ENCODE assay signal across 29 cellular contexts in the genomic region with DNA sequence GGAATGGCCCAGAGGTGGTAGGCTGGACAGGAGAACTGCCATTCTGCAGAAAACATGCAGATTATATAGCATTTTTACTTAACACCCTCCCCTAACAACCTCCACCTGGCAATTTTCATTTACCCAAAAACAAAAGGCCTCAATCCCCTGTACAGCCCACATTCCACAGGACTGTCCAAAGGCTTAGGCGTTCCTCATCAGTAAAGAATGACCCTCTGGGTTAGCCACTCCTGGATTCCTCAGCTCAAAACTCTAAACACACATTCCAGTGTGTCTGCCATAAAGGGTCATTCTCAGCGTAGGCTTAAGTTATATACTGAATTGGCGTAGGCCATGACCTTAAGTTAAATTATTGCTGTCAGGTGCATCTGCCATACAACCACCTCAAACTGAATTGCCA.
DNase-seq lines count a peak whose midpoint lies in the region; ATAC-seq and TF ChIP-seq lines count a peak whose summit lies in the region.
"Had no signal": no experiment of that assay in that cellular context is flagged by ENCODE, and none has a peak within 500 bp of the region (broad histone marks: within the 10 kb centered on the region; RNA-seq: fewer than 3 reads in every experiment).

No MANE protein-coding gene starts in this region.

- H3K4me1 ChIP-seq in PC-3 (ENCODE audit: insufficient read depth, low read length) (peaks cover 19% of the 10 kb centered on the region), lower lobe of right lung (peaks cover 2% of the 10 kb centered on the region), upper lobe of left lung (peaks cover 0 to 5% (median 2%) of the 10 kb centered on the region in 4 donors)
- H3K4me1 ChIP-seq: heart left ventricle had no signal

- H3K9me3 ChIP-seq in PC-3 (ENCODE audit: low read length) (no peaks in the 10 kb centered on the region), lower lobe of right lung (no peaks in the 10 kb centered on the region), upper lobe of left lung (no peaks in the 10 kb centered on the region)
- H3K9me3 ChIP-seq: heart left ventricle had no signal

- H3K27ac ChIP-seq in PC-3 (ENCODE audit: low read length) = no peak overlapping the region
- H3K27ac ChIP-seq in lower lobe of right lung = peak overlapping the region; percentile 22
- H3K27ac ChIP-seq in upper lobe of left lung = peak overlapping the region in 1 of 4 donors; percentile 24
- H3K27ac ChIP-seq: dorsolateral prefrontal cortex, heart left ventricle had no signal

- DNase-seq in ELR (ENCODE audit: low read depth) (peak; percentile 29), PC-3 (peak; percentile 12), lower lobe of right lung (no peak), upper lobe of left lung (no peak), DMS153 treated with DMSO at 0.1 percent for 48 hours (lab: John Stamatoyannopoulos, UW; ENCODE audit: unreplicated experiment) (no peak), NK-92 (lab: John Stamatoyannopoulos, UW; ENCODE audit: unreplicated experiment) (no peak)
- DNase-seq: activated CD4-positive, alpha-beta T cell treated with anti-CD3 and anti-CD28 coated beads, Interleukin-2, amount 50 U/mL, for 48 hours; activated naive CD4-positive, alpha-beta T cell treated with anti-CD3 and anti-CD28 coated beads, Interleukin-2, amount 50 U/mL, for 16 hours; amniotic stem cell; CD4-positive, alpha-beta memory T cell; dorsolateral prefrontal cortex; foreskin melanocyte; heart left ventricle; KBM-7; MM.1S; naive thymus-derived CD8-positive, alpha-beta T cell; NCI-H1417; NCI-H2029 treated with DMSO at 0.1 percent for 48 hours; NCI-H2227 treated with DMSO at 0.1 percent for 48 hours; NCI-H69; occipital lobe; Right ventricle myocardium superior; stimulated activated CD4-positive, alpha-beta T cell treated with anti-CD3 and anti-CD28 coated beads, Interleukin-15, amount 100 ng/mL, for 24 hours; substantia nigra; T-helper 2 cell had no signal

- H2AFZ ChIP-seq in PC-3 (ENCODE audit: low read length) = no peak overlapping the region

- no peak for TF ChIP-seq CTCF in PC-3 (conservative IDR thresholded peaks at IDR 0.05; ENCODE audit: low read depth, low read length)
- no peak for TF ChIP-seq CTCF in lower lobe of right lung (IDR thresholded peaks at IDR 0.05)
- no peak for TF ChIP-seq CTCF in upper lobe of left lung (IDR thresholded peaks at IDR 0.05)

- intact Hi-C loops in PC-3 (cut with micrococcal nuclease) = no loop called here
- intact Hi-C loops in lower lobe of right lung (cut with DNase I) = no loop called here

- H3K36me3 ChIP-seq in PC-3 (ENCODE audit: low read depth, low read length) (no peaks in the 10 kb centered on the region), lower lobe of right lung (no peaks in the 10 kb centered on the region), upper lobe of left lung (no peaks in the 10 kb centered on the region)
- H3K36me3 ChIP-seq: heart left ventricle had no signal

- 71 to 75% methylated on average over 3 of the region's 3 CpGs for WGBS in upper lobe of left lung, 2 donors

- no TSS peak for BruUV-seq in PC-3 (replicated peaks; lab: Mats Ljungman, UMichigan)

- H3F3A ChIP-seq in PC-3 (ENCODE audit: low read length, unreplicated experiment) = no peaks in the 10 kb centered on the region

- no peaks in the 10 kb centered on the region for H3K9me2 ChIP-seq in PC-3 (replicated peaks; ENCODE audit: low read length)

- H3K4me3 ChIP-seq in PC-3 (ENCODE audit: low read length) (no peak overlapping the region), lower lobe of right lung (no peak overlapping the region), upper lobe of left lung (no peak overlapping the region)
- H3K4me3 ChIP-seq: dorsolateral prefrontal cortex, heart left ventricle had no signal

- H3K27me3 ChIP-seq in PC-3 (ENCODE audit: low read length) (no peaks in the 10 kb centered on the region), lower lobe of right lung (ENCODE audit: low read depth) (no peaks in the 10 kb centered on the region), upper lobe of left lung (no peaks in the 10 kb centered on the region)
- H3K27me3 ChIP-seq: dorsolateral prefrontal cortex, heart left ventricle had no signal

- H4K20me1 ChIP-seq in PC-3 (ENCODE audit: low read length) = no peaks in the 10 kb centered on the region

- no peak for TF ChIP-seq EP300 in upper lobe of left lung (IDR thresholded peaks at IDR 0.05)

- ATAC-seq in PC-3 (no peak), lower lobe of right lung (peak; percentile 77 to 84), upper lobe of left lung (ENCODE audit: low FRiP score in 2 of 2) (peak; percentile 46 to 78), HG02571 (IDR thresholded peaks at IDR 0.05; ENCODE audit: unreplicated experiment) (no peak)
- ATAC-seq: activated CD4-positive, CD25-positive, alpha-beta regulatory T cell treated with anti-CD3 and anti-CD28 coated beads, Interleukin-2, amount 50 U/mL, for 24 hours; heart left ventricle; naive thymus-derived CD8-positive, alpha-beta T cell; Panc1; stimulated activated effector memory CD8-positive, alpha-beta T cell treated with anti-CD3 and anti-CD28 coated beads, Interleukin-12 subunit alpha, Interleukin-12 subunit beta, amount 100 ng/mL, for 72 hours had no signal

- POLR2A ChIA-PET in PC-3 (lab: Charles Lee; ENCODE audit: unreplicated experiment) = no interaction called here

- CTCF ChIA-PET in PC-3 (lab: Charles Lee) = no interaction called here

- no peaks in the 10 kb centered on the region for H3K79me2 ChIP-seq in PC-3 (ENCODE audit: low read length)

- no peak overlapping the region for H3K9ac ChIP-seq in PC-3 (ENCODE audit: low read length)

- TF ChIP-seq POLR2A in upper lobe of left lung (IDR thresholded peaks at IDR 0.05) = no peak

- no peak overlapping the region for H3K4me2 ChIP-seq in PC-3 (ENCODE audit: low read length)

Comparison
In these comparisons a context has a peak if more than half of its experiments do, and no peak if none do; other contexts are left out.
1. DNase-seq: peak in ELR (single experiment) and PC-3 (single experiment); none in lower lobe of right lung (single experiment), upper lobe of left lung (0 of 2), DMS153 treated with DMSO at 0.1 percent for 48 hours (single experiment) and NK-92 (single experiment).
2. ATAC-seq: peak in lower lobe of right lung (2 of 2) and upper lobe of left lung (2 of 2); none in PC-3 (single experiment) and HG02571 (single experiment).